ENCODE assay signal across 38 cellular contexts in the genomic region with DNA sequence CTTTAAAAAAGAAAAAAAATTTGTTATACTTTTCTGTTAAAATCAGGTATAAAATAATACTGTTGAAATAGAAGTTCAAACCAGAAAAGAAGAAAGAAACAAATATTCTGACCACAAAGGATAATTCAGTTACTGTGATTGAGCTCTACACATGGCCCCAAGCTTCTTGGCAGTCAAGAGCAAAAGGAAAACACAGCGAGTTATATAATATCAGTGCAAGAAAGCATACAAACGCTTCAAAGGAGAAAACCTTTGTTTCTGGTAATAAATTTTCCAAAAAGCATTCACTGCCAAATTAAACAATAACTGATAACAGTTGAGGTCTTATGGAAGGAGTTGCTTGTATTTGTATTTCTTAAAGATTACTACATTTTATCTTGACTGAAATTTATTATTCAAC. TPM values are rescaled to one million over a fixed set of nuclear protein-coding genes. Genes with fewer than 3 reads are reported as not detected.
"Had no signal": no experiment of that assay in that cellular context is flagged by ENCODE, and none has a peak within 500 bp of the region (broad histone marks: within the 10 kb centered on the region; RNA-seq: fewer than 3 reads in every experiment).

No MANE protein-coding gene starts in this region.

- H3K4me3 Mint-ChIP-seq: activated B cell treated with CpG ODN at 0.5 μM for 24 hours; activated CD4-positive, alpha-beta memory T cell treated with anti-CD3 and anti-CD28 coated beads for 36 hours; activated CD4-positive, alpha-beta T cell treated with anti-CD3 and anti-CD28 coated beads, Interleukin-2, amount 10 ng/mL, durations not matched to agents 24 days and 14 days; activated CD8-positive, alpha-beta T cell treated with anti-CD3 and anti-CD28 coated beads for 36 hours; activated naive CD4-positive, alpha-beta T cell treated with anti-CD3 and anti-CD28 coated beads, Interleukin-2, amount 10 ng/mL, durations not matched to agents 7 days and 5 days; activated naive CD4-positive, alpha-beta T cell treated with anti-CD3 and anti-CD28 coated beads, Interleukin-2, amount 50 U/mL, for 24 hours; activated naive CD8-positive, alpha-beta T cell; activated naive CD8-positive, alpha-beta T cell treated with anti-CD3 and anti-CD28 coated beads, Interleukin-2, amount 10 ng/mL, durations not matched to agents 7 days and 5 days; activated naive CD8-positive, alpha-beta T cell treated with anti-CD3 and anti-CD28 coated beads, Interleukin-2, amount 50 U/mL, for 24 hours; activated T-cell treated with anti-CD3 and anti-CD28 coated beads, Interleukin-2, amount 50 U/mL, for 4 hours; activated T-cell treated with anti-CD3 and anti-CD28 coated beads, Interleukin-2, amount 50 U/mL, for 72 hours; activated T-helper 1 cell treated with anti-CD3 and anti-CD28 coated beads, Interleukin-12 subunit alpha, Interleukin-12 subunit beta, Interleukin-2, Interleukin-4 antibody, amounts not matched to agents 30 ng/mL and 10 ng/mL and 1 ng/mL, durations not matched to agents 14 hours and 24 hours and 36 hours; activated T-helper 17 cell treated with anti-CD3 and anti-CD28 coated beads, Interleukin-2, amount 50 U/mL, for 72 hours; brain; T-helper 1 cell treated with Interleukin-12 subunit alpha and Interleukin-12 subunit beta and Interleukin-4 antibody, amounts not matched to agents 30 μg/mL and 1 μg/mL, for 36 hours; T-helper 2 cell treated with Interferon-gamma antibody and Interleukin-4, amounts not matched to agents 5 μg/mL and 100 μg/mL, for 36 hours had no signal

- H3K27ac Mint-ChIP-seq: activated B cell treated with CpG ODN at 0.5 μM for 24 hours; activated CD4-positive, alpha-beta memory T cell treated with anti-CD3 and anti-CD28 coated beads for 36 hours; activated CD4-positive, alpha-beta T cell treated with anti-CD3 and anti-CD28 coated beads, Interleukin-2, amount 10 ng/mL, durations not matched to agents 24 days and 14 days; activated CD8-positive, alpha-beta T cell treated with anti-CD3 and anti-CD28 coated beads for 36 hours; activated naive CD4-positive, alpha-beta T cell treated with anti-CD3 and anti-CD28 coated beads, Interleukin-2, amount 10 ng/mL, durations not matched to agents 7 days and 5 days; activated naive CD4-positive, alpha-beta T cell treated with anti-CD3 and anti-CD28 coated beads, Interleukin-2, amount 50 U/mL, for 24 hours; activated naive CD8-positive, alpha-beta T cell; activated naive CD8-positive, alpha-beta T cell treated with anti-CD3 and anti-CD28 coated beads, Interleukin-2, amount 10 ng/mL, durations not matched to agents 7 days and 5 days; activated naive CD8-positive, alpha-beta T cell treated with anti-CD3 and anti-CD28 coated beads, Interleukin-2, amount 50 U/mL, for 24 hours; activated T-cell treated with anti-CD3 and anti-CD28 coated beads, Interleukin-2, amount 50 U/mL, for 72 hours; activated T-helper 1 cell treated with anti-CD3 and anti-CD28 coated beads, Interleukin-12 subunit alpha, Interleukin-12 subunit beta, Interleukin-2, Interleukin-4 antibody, amounts not matched to agents 30 ng/mL and 10 ng/mL and 1 ng/mL, durations not matched to agents 14 hours and 24 hours and 36 hours; activated T-helper 17 cell treated with anti-CD3 and anti-CD28 coated beads, Interleukin-2, amount 50 U/mL, for 72 hours; brain; T-helper 1 cell treated with Interleukin-12 subunit alpha and Interleukin-12 subunit beta and Interleukin-4 antibody, amounts not matched to agents 30 μg/mL and 1 μg/mL, for 36 hours; T-helper 2 cell treated with Interferon-gamma antibody and Interleukin-4, amounts not matched to agents 5 μg/mL and 100 μg/mL, for 36 hours had no signal

- H3K9me3 Mint-ChIP-seq: activated CD4-positive, alpha-beta memory T cell treated with anti-CD3 and anti-CD28 coated beads for 36 hours; activated CD4-positive, alpha-beta T cell treated with anti-CD3 and anti-CD28 coated beads, Interleukin-2, amount 10 ng/mL, durations not matched to agents 24 days and 14 days; activated naive CD4-positive, alpha-beta T cell treated with anti-CD3 and anti-CD28 coated beads, Interleukin-2, amount 10 ng/mL, durations not matched to agents 7 days and 5 days; activated naive CD8-positive, alpha-beta T cell treated with anti-CD3 and anti-CD28 coated beads, Interleukin-2, amount 10 ng/mL, durations not matched to agents 7 days and 5 days; activated T-helper 1 cell treated with anti-CD3 and anti-CD28 coated beads, Interleukin-12 subunit alpha, Interleukin-12 subunit beta, Interleukin-2, Interleukin-4 antibody, amounts not matched to agents 30 ng/mL and 10 ng/mL and 1 ng/mL, durations not matched to agents 14 hours and 24 hours and 36 hours; activated T-helper 17 cell treated with anti-CD3 and anti-CD28 coated beads, Interleukin-2, amount 50 U/mL, for 72 hours; T-helper 1 cell treated with Interleukin-12 subunit alpha and Interleukin-12 subunit beta and Interleukin-4 antibody, amounts not matched to agents 30 μg/mL and 1 μg/mL, for 36 hours; T-helper 2 cell treated with Interferon-gamma antibody and Interleukin-4, amounts not matched to agents 5 μg/mL and 100 μg/mL, for 36 hours had no signal

- DNase-seq: activated B cell treated with CpG ODN at 0.5 μM for 24 hours; activated CD4-positive, alpha-beta memory T cell treated with anti-CD3 and anti-CD28 coated beads for 36 hours; activated CD4-positive, alpha-beta T cell treated with anti-CD3 and anti-CD28 coated beads for 4 hours; activated CD4-positive, alpha-beta T cell treated with anti-CD3 and anti-CD28 coated beads, Interleukin-2, amount 10 ng/mL, durations not matched to agents 24 days and 14 days; activated CD4-positive, alpha-beta T cell treated with anti-CD3 and anti-CD28 coated beads, Interleukin-2, amount 50 U/mL, for 1 hour; activated CD4-positive, alpha-beta T cell treated with anti-CD3 and anti-CD28 coated beads, Interleukin-2, amount 50 U/mL, for 4 hours; activated CD4-positive, CD25-positive, alpha-beta regulatory T cell treated with anti-CD3 and anti-CD28 coated beads, Interleukin-2, amount 50 U/mL, for 72 hours; activated CD8-positive, alpha-beta memory T cell treated with anti-CD3 and anti-CD28 coated beads, Interleukin-2, amount 50 U/mL, for 4 hours; activated CD8-positive, alpha-beta T cell treated with anti-CD3 and anti-CD28 coated beads for 36 hours; activated gamma-delta T cell; activated naive CD4-positive, alpha-beta T cell treated with anti-CD3 and anti-CD28 coated beads, Interleukin-2, amount 10 ng/mL, durations not matched to agents 7 days and 5 days; activated naive CD4-positive, alpha-beta T cell treated with Interleukin-2 at 50 U/mL for 16 hours; activated naive CD8-positive, alpha-beta T cell treated with anti-CD3 and anti-CD28 coated beads, Interleukin-2, amount 10 ng/mL, durations not matched to agents 7 days and 5 days; activated naive CD8-positive, alpha-beta T cell treated with anti-CD3 and anti-CD28 coated beads, Interleukin-2, amount 50 U/mL, for 24 hours; activated T-cell treated with anti-CD3 and anti-CD28 coated beads for 4 hours; activated T-cell treated with anti-CD3 and anti-CD28 coated beads, Interleukin-2, amount 50 U/mL, for 1 hour; activated T-cell treated with anti-CD3 and anti-CD28 coated beads, Interleukin-2, amount 50 U/mL, for 4 hours; activated T-cell treated with anti-CD3 and anti-CD28 coated beads, Interleukin-2, amount 50 U/mL, for 72 hours; amygdala; anterior cingulate cortex; caudate nucleus; SW 1271; T-helper 1 cell; T-helper 2 cell; T-helper 9 cell had no signal

- ATAC-seq: activated CD8-positive, alpha-beta T cell treated with anti-CD3 and anti-CD28 coated beads for 36 hours; activated naive CD8-positive, alpha-beta T cell treated with anti-CD3 and anti-CD28 coated beads, Interleukin-2, amount 50 U/mL, for 24 hours; activated T-cell treated with anti-CD3 and anti-CD28 coated beads, Interleukin-2, amount 50 U/mL, for 4 hours; activated T-cell treated with anti-CD3 and anti-CD28 coated beads, Interleukin-2, amount 50 U/mL, for 72 hours; activated T-helper 17 cell treated with anti-CD3 and anti-CD28 coated beads, Interleukin-2, amount 50 U/mL, for 72 hours had no signal

- H3K27me3 ChIP-seq: ascending aorta, cardiac muscle cell had no signal

- H3K36me3 ChIP-seq: ascending aorta, cardiac muscle cell had no signal

- FAIRE-seq: bronchial epithelial cell, TTC549 had no signal

- H3K9me3 ChIP-seq: ascending aorta had no signal

- H3K4me1 ChIP-seq: ascending aorta had no signal

- H3K36me3 Mint-ChIP-seq: activated CD4-positive, alpha-beta memory T cell treated with anti-CD3 and anti-CD28 coated beads for 36 hours; activated naive CD4-positive, alpha-beta T cell treated with anti-CD3 and anti-CD28 coated beads, Interleukin-2, amount 10 ng/mL, durations not matched to agents 7 days and 5 days; activated naive CD4-positive, alpha-beta T cell treated with anti-CD3 and anti-CD28 coated beads, Interleukin-2, amount 50 U/mL, for 24 hours; activated naive CD8-positive, alpha-beta T cell; activated naive CD8-positive, alpha-beta T cell treated with anti-CD3 and anti-CD28 coated beads, Interleukin-2, amount 10 ng/mL, durations not matched to agents 7 days and 5 days; brain had no signal

- H3K4me3 ChIP-seq: ascending aorta, cardiac muscle cell had no signal

- H3K4me1 Mint-ChIP-seq: activated B cell treated with CpG ODN at 0.5 μM for 24 hours; activated CD4-positive, alpha-beta T cell treated with anti-CD3 and anti-CD28 coated beads, Interleukin-2, amount 10 ng/mL, durations not matched to agents 24 days and 14 days; activated naive CD4-positive, alpha-beta T cell treated with anti-CD3 and anti-CD28 coated beads, Interleukin-2, amount 10 ng/mL, durations not matched to agents 7 days and 5 days; activated naive CD4-positive, alpha-beta T cell treated with anti-CD3 and anti-CD28 coated beads, Interleukin-2, amount 50 U/mL, for 24 hours; activated naive CD8-positive, alpha-beta T cell treated with anti-CD3 and anti-CD28 coated beads, Interleukin-2, amount 10 ng/mL, durations not matched to agents 7 days and 5 days; activated naive CD8-positive, alpha-beta T cell treated with anti-CD3 and anti-CD28 coated beads, Interleukin-2, amount 50 U/mL, for 24 hours; activated T-helper 17 cell treated with anti-CD3 and anti-CD28 coated beads, Interleukin-2, amount 50 U/mL, for 72 hours; brain had no signal

- H3K27ac ChIP-seq: ascending aorta, cardiac muscle cell, VCaP had no signal

- H3K27me3 Mint-ChIP-seq: activated B cell treated with CpG ODN at 0.5 μM for 24 hours; activated CD4-positive, alpha-beta memory T cell treated with anti-CD3 and anti-CD28 coated beads for 36 hours; activated CD4-positive, alpha-beta T cell treated with anti-CD3 and anti-CD28 coated beads, Interleukin-2, amount 10 ng/mL, durations not matched to agents 24 days and 14 days; activated CD8-positive, alpha-beta T cell treated with anti-CD3 and anti-CD28 coated beads for 36 hours; activated naive CD4-positive, alpha-beta T cell treated with anti-CD3 and anti-CD28 coated beads, Interleukin-2, amount 10 ng/mL, durations not matched to agents 7 days and 5 days; activated naive CD4-positive, alpha-beta T cell treated with anti-CD3 and anti-CD28 coated beads, Interleukin-2, amount 50 U/mL, for 24 hours; activated naive CD8-positive, alpha-beta T cell; activated naive CD8-positive, alpha-beta T cell treated with anti-CD3 and anti-CD28 coated beads, Interleukin-2, amount 10 ng/mL, durations not matched to agents 7 days and 5 days; activated naive CD8-positive, alpha-beta T cell treated with anti-CD3 and anti-CD28 coated beads, Interleukin-2, amount 50 U/mL, for 24 hours; activated T-helper 17 cell treated with anti-CD3 and anti-CD28 coated beads, Interleukin-2, amount 50 U/mL, for 72 hours; brain had no signal

RNA-seq across cellular contexts. Expression of gene EDNRA, which starts 40.5 kb away (rescaled TPM):
- total RNA-seq: activated B cell treated with CpG ODN at 0.5 μM for 24 hours; activated CD4-positive, alpha-beta memory T cell treated with anti-CD3 and anti-CD28 coated beads for 36 hours; activated CD4-positive, alpha-beta T cell treated with anti-CD3 and anti-CD28 coated beads, Interleukin-2, amount 10 ng/mL, durations not matched to agents 24 days and 14 days; activated CD8-positive, alpha-beta memory T cell treated with anti-CD3 and anti-CD28 coated beads for 36 hours; activated CD8-positive, alpha-beta T cell treated with anti-CD3 and anti-CD28 coated beads for 36 hours; activated naive CD8-positive, alpha-beta T cell treated with anti-CD3 and anti-CD28 coated beads, Interleukin-2, amount 10 ng/mL, durations not matched to agents 7 days and 5 days; activated T-helper 1 cell treated with anti-CD3 and anti-CD28 coated beads, Interleukin-12 subunit alpha, Interleukin-12 subunit beta, Interleukin-2, Interleukin-4 antibody, amounts not matched to agents 30 ng/mL and 10 ng/mL and 1 ng/mL, durations not matched to agents 14 hours and 24 hours and 36 hours; activated T-helper 17 cell treated with anti-CD3 and anti-CD28 coated beads, Interleukin-2, amount 50 U/mL, for 72 hours had no signal
